Comparison of ENCODE assay signal across 9 cellular contexts in the genomic region with DNA sequence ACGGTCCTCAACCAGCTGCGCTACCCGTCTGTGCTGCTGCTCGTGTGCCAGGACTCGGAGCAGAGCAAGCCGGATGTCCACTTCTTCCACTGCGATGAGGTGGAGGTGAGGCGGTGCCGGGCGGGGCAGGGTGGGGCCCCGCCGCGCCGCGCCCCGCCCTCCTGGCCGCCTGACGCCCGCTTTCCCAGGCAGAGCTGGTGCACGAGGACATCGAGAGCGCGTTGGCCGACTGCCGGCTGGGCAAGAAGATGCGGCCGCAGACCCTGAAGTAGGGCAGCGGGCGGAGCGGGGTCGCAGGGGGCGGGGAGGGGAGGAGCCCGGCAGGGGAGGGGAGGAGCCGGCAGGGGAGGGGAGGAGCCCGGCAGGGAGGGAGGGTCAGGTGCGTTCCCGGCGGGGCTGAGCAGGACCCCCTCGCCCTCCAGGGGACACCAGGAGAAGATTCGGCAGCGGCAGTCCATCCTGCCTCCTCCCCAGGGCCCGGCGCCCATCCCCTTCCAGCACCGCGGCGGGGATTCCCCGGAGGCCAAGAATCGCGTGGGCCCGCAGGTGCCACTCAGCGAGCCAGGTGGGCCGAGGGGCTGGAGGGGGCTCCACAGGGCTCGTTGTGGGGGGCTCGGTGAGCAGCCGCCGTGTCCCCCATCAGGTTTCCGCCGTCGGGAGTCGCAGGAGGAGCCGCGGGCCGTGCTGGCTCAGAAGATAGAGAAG. TPM values are rescaled to one million over a fixed set of nuclear protein-coding genes. Genes with fewer than 3 reads are reported as not detected.
DNase-seq lines count a peak whose midpoint lies in the region; ATAC-seq and TF ChIP-seq lines count a peak whose summit lies in the region.
"Had no signal": no experiment of that assay in that cellular context is flagged by ENCODE, and none has a peak within 500 bp of the region (broad histone marks: within the 10 kb centered on the region; RNA-seq: fewer than 3 reads in every experiment).

No MANE protein-coding gene starts in this region.

- H3K36me3 Mint-ChIP-seq in activated CD4-positive, alpha-beta T cell treated with anti-CD3 and anti-CD28 coated beads, Interleukin-2, amount 10 ng/mL, durations not matched to agents 24 days and 14 days (ENCODE audit: low read depth), result no peaks in the 10 kb centered on the region

- intact Hi-C loops in activated CD4-positive, alpha-beta T cell treated with anti-CD3 and anti-CD28 coated beads, Interleukin-2, amount 10 ng/mL, durations not matched to agents 24 days and 14 days (cut with micrococcal nuclease), result loop anchor here (5.0 kb wide), 1 partner anchor 143 kb away; a partner anchor contains a TSS
- intact Hi-C loops in left ventricle myocardium superior (cut with micrococcal nuclease), result no loop called here
- intact Hi-C loops in aorta (cut with DNase I), result no loop called here
- intact Hi-C loops in esophagus squamous epithelium (cut with DNase I), result loop anchor here (5.0 to 10.0 kb wide), 2 partner anchors 56 to 163 kb away; no protein-coding TSS in a partner anchor

- no peak overlapping the region for H3K27ac Mint-ChIP-seq in activated CD4-positive, alpha-beta T cell treated with anti-CD3 and anti-CD28 coated beads, Interleukin-2, amount 10 ng/mL, durations not matched to agents 24 days and 14 days

- H3K4me1 ChIP-seq in HAP-1 (peaks cover 7% of the 10 kb centered on the region), aorta (ENCODE audit: control insufficient read depth in 1 of 2, insufficient read depth in 2 of 2, low read length in 2 of 2) (no peaks in the 10 kb centered on the region), esophagus squamous epithelium (peaks cover 18 to 70% (median 24%) of the 10 kb centered on the region in 3 donors)

- H3K9me3 Mint-ChIP-seq in activated CD4-positive, alpha-beta T cell treated with anti-CD3 and anti-CD28 coated beads, Interleukin-2, amount 10 ng/mL, durations not matched to agents 24 days and 14 days, result no peaks in the 10 kb centered on the region

- H3K4me1 Mint-ChIP-seq in activated CD4-positive, alpha-beta T cell treated with anti-CD3 and anti-CD28 coated beads, Interleukin-2, amount 10 ng/mL, durations not matched to agents 24 days and 14 days, result peaks cover 11% of the 10 kb centered on the region

- H3K4me3 ChIP-seq in HAP-1, result peak overlapping the region; percentile 33
- no peak overlapping the region for H3K4me3 ChIP-seq in aorta (ENCODE audit: low read length in 2 of 2)
- H3K4me3 ChIP-seq in esophagus squamous epithelium, result peak overlapping the region in 2 of 4 donors; percentile 20 to 46

- DNase-seq in 8988T (peak; percentile 79), HAP-1 (ENCODE audit: low spot score in 2 of 2) (peak; percentile 61 to 87), left ventricle myocardium superior (peak; percentile 43), aorta (peak; percentile 48 to 87), esophagus squamous epithelium (lab: John Stamatoyannopoulos, UW) (no peak), GDM1 (lab: John Stamatoyannopoulos, UW) (no peak)
- peak; percentile 75 for DNase-seq in activated CD4-positive, alpha-beta T cell treated with anti-CD3 and anti-CD28 coated beads, Interleukin-2, amount 10 ng/mL, durations not matched to agents 24 days and 14 days

- H3K27me3 ChIP-seq in HAP-1 (ENCODE audit: low read depth) (peaks cover 8% of the 10 kb centered on the region), aorta (ENCODE audit: control insufficient read depth in 1 of 2, insufficient read depth in 2 of 2, low read length in 1 of 2) (no peaks in the 10 kb centered on the region), esophagus squamous epithelium (peaks cover 0 to 58% (median 3%) of the 10 kb centered on the region in 4 donors)

- H3K27me3 Mint-ChIP-seq in activated CD4-positive, alpha-beta T cell treated with anti-CD3 and anti-CD28 coated beads, Interleukin-2, amount 10 ng/mL, durations not matched to agents 24 days and 14 days, result peaks cover 24% of the 10 kb centered on the region

- peak overlapping the region; percentile 53 for H3K4me3 Mint-ChIP-seq in activated CD4-positive, alpha-beta T cell treated with anti-CD3 and anti-CD28 coated beads, Interleukin-2, amount 10 ng/mL, durations not matched to agents 24 days and 14 days

- ATAC-seq in left ventricle myocardium superior (peak; percentile 26), aorta (ENCODE audit: low FRiP score) (no peak), HG02642 (IDR thresholded peaks at IDR 0.05; ENCODE audit: poor library complexity, unreplicated experiment) (no peak)

- no peak for TF ChIP-seq CTCF in esophagus squamous epithelium (IDR thresholded peaks at IDR 0.05)

- 6 to 15% methylated on average over 53 to 63 of the region's 63 CpGs for WGBS in aorta, 2 donors
- WGBS in esophagus squamous epithelium, 2 donors, result 21% methylated on average over 6 of the region's 63 CpGs; no CpG with 5 or more reads in 1 of the 2 donors

- H3K27ac ChIP-seq in aorta (ENCODE audit: low read depth in 1 of 2, low read length in 2 of 2) (no peak overlapping the region), esophagus squamous epithelium (peak overlapping the region in 2 of 4 donors; percentile 3 to 4)
- H3K27ac ChIP-seq: VCaP had no signal

- in situ Hi-C loops in HAP-1 (cut with MboI; ENCODE audit: low sequenced_read_pairs), result no loop called here

- no peak for TF ChIP-seq POLR2A in esophagus squamous epithelium (IDR thresholded peaks at IDR 0.05)

- H3K9me3 ChIP-seq in HAP-1, result no peaks in the 10 kb centered on the region; the same call in 1 of the 2 replicates
- H3K9me3 ChIP-seq in aorta (ENCODE audit: control insufficient read depth, low read length), result no peaks in the 10 kb centered on the region
- no peaks in the 10 kb centered on the region for H3K9me3 ChIP-seq in esophagus squamous epithelium

- H3K36me3 ChIP-seq in HAP-1 (replicated peaks), result no peaks in the 10 kb centered on the region
- no peaks in the 10 kb centered on the region for H3K36me3 ChIP-seq in aorta (ENCODE audit: control insufficient read depth in 1 of 2, insufficient read depth in 2 of 2, low read length in 1 of 2)
- peaks cover 12 to 79% (median 22%) of the 10 kb centered on the region in 3 donors for H3K36me3 ChIP-seq in esophagus squamous epithelium

RNA-seq across cellular contexts. Expression of a gene that starts 14.8 kb away (rescaled TPM):
- 15.3 and 19.8 TPM in 2 replicates for total RNA-seq in activated CD4-positive, alpha-beta T cell treated with anti-CD3 and anti-CD28 coated beads, Interleukin-2, amount 10 ng/mL, durations not matched to agents 24 days and 14 days
- total RNA-seq in left ventricle myocardium superior (3.3 TPM), aorta (10 to 100 TPM; 41.0 to 45.1 TPM), esophagus squamous epithelium (100 to 1,000 TPM; 163 to 367 (median 238) TPM)
- 100 to 1,000 TPM in 1 of 2 donors, 10 to 100 TPM in 1; 64.6 to 102 TPM for polyA plus RNA-seq in aorta

RNA-seq across cellular contexts. Expression of a gene that starts 25.2 kb away (rescaled TPM):
- total RNA-seq in activated CD4-positive, alpha-beta T cell treated with anti-CD3 and anti-CD28 coated beads, Interleukin-2, amount 10 ng/mL, durations not matched to agents 24 days and 14 days, result 12.3 and 12.5 TPM in 2 replicates
- total RNA-seq in left ventricle myocardium superior (9.0 TPM), aorta (10 to 100 TPM; 15.6 to 23.0 TPM), esophagus squamous epithelium (10 to 100 TPM; 16.1 to 55.3 (median 18.1) TPM)
- 10 to 100 TPM in 1 of 2 donors, 1 to 10 TPM in 1; 8.4 to 31.2 TPM for polyA plus RNA-seq in aorta

RNA-seq across cellular contexts. Expression of a gene that starts 25.8 kb away (rescaled TPM):
- 66.3 and 73.9 TPM in 2 replicates for total RNA-seq in activated CD4-positive, alpha-beta T cell treated with anti-CD3 and anti-CD28 coated beads, Interleukin-2, amount 10 ng/mL, durations not matched to agents 24 days and 14 days
- total RNA-seq in left ventricle myocardium superior (15.9 TPM), aorta (10 to 100 TPM; 32.2 to 59.5 TPM), esophagus squamous epithelium (10 to 100 TPM; 18.3 to 45.0 (median 25.4) TPM)
- polyA plus RNA-seq in aorta, result 10 to 100 TPM; 15.7 to 53.0 TPM

RNA-seq across cellular contexts. Expression of a gene that starts 26.5 kb away (rescaled TPM):
- 265 and 279 TPM in 2 replicates for total RNA-seq in activated CD4-positive, alpha-beta T cell treated with anti-CD3 and anti-CD28 coated beads, Interleukin-2, amount 10 ng/mL, durations not matched to agents 24 days and 14 days
- total RNA-seq in left ventricle myocardium superior, result 103 TPM
- total RNA-seq in aorta, result 100 to 1,000 TPM; 113 to 130 TPM
- polyA plus RNA-seq in aorta, result 100 to 1,000 TPM; 122 to 187 TPM
- total RNA-seq in esophagus squamous epithelium, result 100 to 1,000 TPM; 311 to 629 (median 504) TPM

RNA-seq across cellular contexts. Expression of a gene that starts 56.5 kb away (rescaled TPM):
- 81.7 and 82.2 TPM in 2 replicates for total RNA-seq in activated CD4-positive, alpha-beta T cell treated with anti-CD3 and anti-CD28 coated beads, Interleukin-2, amount 10 ng/mL, durations not matched to agents 24 days and 14 days
- total RNA-seq in left ventricle myocardium superior (23.1 TPM), aorta (10 to 100 TPM; 36.1 to 52.7 TPM), esophagus squamous epithelium (10 to 100 TPM; 20.2 to 38.7 (median 21.6) TPM)
- 10 to 100 TPM in 1 of 2 donors, 1 to 10 TPM in 1; 9.6 to 32.5 TPM for polyA plus RNA-seq in aorta

Comparison
In these comparisons a context has a peak if more than half of its experiments do, and no peak if none do; other contexts are left out.
1. DNase-seq: peak in 8988T (single experiment), HAP-1 (2 of 2), activated CD4-positive, alpha-beta T cell treated with anti-CD3 and anti-CD28 coated beads, Interleukin-2, amount 10 ng/mL, durations not matched to agents 24 days and 14 days (single experiment), left ventricle myocardium superior (single experiment) and aorta (2 of 2); none in esophagus squamous epithelium (single experiment) and GDM1 (single experiment).
2. intact Hi-C loops: an anchor here in activated CD4-positive, alpha-beta T cell treated with anti-CD3 and anti-CD28 coated beads, Interleukin-2, amount 10 ng/mL, durations not matched to agents 24 days and 14 days (5.0 kb wide) and esophagus squamous epithelium (5.0 to 10.0 kb wide); none called in left ventricle myocardium superior and aorta.